In genomic region chr2:128233790-128234395, GRCh38 we compare ENCODE assay signal across 9 cellular contexts.
DNase-seq lines count a peak whose midpoint lies in the region; ATAC-seq and TF ChIP-seq lines count a peak whose summit lies in the region.
"Had no signal": no experiment of that assay in that cellular context is flagged by ENCODE, and none has a peak within 500 bp of the region (broad histone marks: within the 10 kb centered on the region; RNA-seq: fewer than 3 reads in every experiment).

No MANE protein-coding gene starts in this region.

- H3K9ac ChIP-seq in DND-41 (ENCODE audit: low read depth, low read length) = peak overlapping the region; percentile 57
- no peak overlapping the region for H3K9ac ChIP-seq in HUES48 (ENCODE audit: low read depth, low read length)
- no peak overlapping the region for H3K9ac ChIP-seq in neural cell (ENCODE audit: low read length)

- H3K4me3 ChIP-seq in DND-41 (ENCODE audit: low read depth in 1 of 2, low read length in 2 of 2) = peak overlapping the region in 1 of 2 experiments; percentile 61; a peak in 2 of 4 replicates
- H3K4me3 ChIP-seq in HUES48 (ENCODE audit: low read depth, low read length) = peak overlapping the region; percentile 86
- peak overlapping the region; percentile 89 for H3K4me3 ChIP-seq in neural cell (ENCODE audit: low read length)

- no peak for DNase-seq in DND-41
- no peak for DNase-seq in OCI-M2 (lab: John Stamatoyannopoulos, UW; ENCODE audit: unreplicated experiment)
- no peak for DNase-seq in AG08396 (ENCODE audit: low spot score)
- no peak for DNase-seq in RKO (ENCODE audit: low spot score)

- no peaks in the 10 kb centered on the region for H3F3A ChIP-seq in neural cell (ENCODE audit: insufficient read depth, low read length, poor library complexity, severe bottlenecking)

- H3K4me1 Mint-ChIP-seq in brain = peaks cover 17% of the 10 kb centered on the region

- no peaks in the 10 kb centered on the region for H3K36me3 ChIP-seq in DND-41 (ENCODE audit: insufficient read depth, low read length)
- H3K36me3 ChIP-seq in HUES48 (ENCODE audit: control insufficient read depth, insufficient read depth, low read length) = no peaks in the 10 kb centered on the region
- no peaks in the 10 kb centered on the region for H3K36me3 ChIP-seq in neural cell (ENCODE audit: insufficient read depth, low read length)
- H3K36me3 ChIP-seq: transverse colon had no signal

- no peaks in the 10 kb centered on the region for H4K20me1 ChIP-seq in DND-41 (ENCODE audit: insufficient read depth, low read length)
- H4K20me1 ChIP-seq in neural cell (ENCODE audit: insufficient read depth) = no peaks in the 10 kb centered on the region

- H3K4me1 ChIP-seq in DND-41 (ENCODE audit: insufficient read depth, low read length) (peaks cover 14% of the 10 kb centered on the region), HUES48 (ENCODE audit: control insufficient read depth, insufficient read depth, low read length) (peaks cover 3% of the 10 kb centered on the region; the same call in 1 of the 2 replicates)

- no peaks in the 10 kb centered on the region for H3K9me3 ChIP-seq in DND-41 (ENCODE audit: insufficient read depth, low read length, severe bottlenecking)
- no peaks in the 10 kb centered on the region for H3K9me3 ChIP-seq in HUES48 (ENCODE audit: control insufficient read depth, insufficient read depth, low read length)
- no peaks in the 10 kb centered on the region for H3K9me3 ChIP-seq in neural cell (ENCODE audit: low read length)
- H3K9me3 ChIP-seq: transverse colon had no signal

- H3K27me3 ChIP-seq in DND-41 (ENCODE audit: insufficient read depth, low read length, poor library complexity) (peaks cover 6% of the 10 kb centered on the region), HUES48 (ENCODE audit: control insufficient read depth, insufficient read depth, low read length) (peaks cover 19% of the 10 kb centered on the region), neural cell (ENCODE audit: insufficient read depth, low read depth, low read length) (no peaks in the 10 kb centered on the region)
- H3K27me3 ChIP-seq: transverse colon had no signal

- no peaks in the 10 kb centered on the region for H3K9me3 Mint-ChIP-seq in brain

- H2AFZ ChIP-seq in DND-41 (ENCODE audit: low read depth, low read length) (peak overlapping the region; percentile 69), neural cell (ENCODE audit: low read depth, low read length) (no peak overlapping the region)

- no peak for ATAC-seq in DND-41 (ENCODE audit: insufficient read depth, low read depth)
- ATAC-seq in HG02870 (IDR thresholded peaks at IDR 0.05; ENCODE audit: unreplicated experiment) = no peak

- H3K27ac ChIP-seq in DND-41 (ENCODE audit: low read length) (no peak overlapping the region), HUES48 (ENCODE audit: low read depth, low read length) (peak overlapping the region; percentile 12), neural cell (ENCODE audit: low read length) (no peak overlapping the region)

- peak overlapping the region; percentile 80 for H3K4me2 ChIP-seq in DND-41 (ENCODE audit: insufficient read depth, low read length)
- no peak overlapping the region for H3K4me2 ChIP-seq in neural cell (ENCODE audit: low read length)

- peaks cover 6% of the 10 kb centered on the region for H3K27me3 Mint-ChIP-seq in brain

- TF ChIP-seq RAD21 in neural cell (conservative IDR thresholded peaks at IDR 0.05) = no peak

- H3K27ac Mint-ChIP-seq in brain = peak overlapping the region in 3 of 5 experiments; percentile 38 to 71 (median 38)

- H3K79me2 ChIP-seq in DND-41 (ENCODE audit: insufficient read depth, low read length) (no peaks in the 10 kb centered on the region), neural cell (replicated peaks; ENCODE audit: insufficient read depth, low read length) (no peaks in the 10 kb centered on the region)

- TF ChIP-seq CTCF in DND-41 (IDR thresholded peaks at IDR 0.05; ENCODE audit: borderline replicate concordance, extremely low read depth, low read length, poor library complexity, severe bottlenecking) = no peak
- peak; percentile 26 to 35 for TF ChIP-seq CTCF in brain (conservative IDR thresholded peaks at IDR 0.05)
- no peak for TF ChIP-seq CTCF in neural cell (IDR thresholded peaks at IDR 0.05; ENCODE audit: poor library complexity, severe bottlenecking)

- no peaks in the 10 kb centered on the region for H3K9me2 ChIP-seq in neural cell (ENCODE audit: insufficient read depth, low read length)

- H3K4me3 Mint-ChIP-seq in brain = peak overlapping the region; percentile 81 to 86 (median 82)

- no peak for TF ChIP-seq EP300 in neural cell (conservative IDR thresholded peaks at IDR 0.05; ENCODE audit: poor library complexity, severe bottlenecking)

- H3K36me3 Mint-ChIP-seq in brain = no peaks in the 10 kb centered on the region

TF ChIP-seq in neural cell, 6 proteins besides CTCF, POLR2A, EP300 and RAD21:
- TF ChIP-seq SMC3 (conservative IDR thresholded peaks at IDR 0.05; ENCODE audit: poor library complexity) (peak; percentile 21), EZH2 (IDR thresholded peaks at IDR 0.05; ENCODE audit: borderline replicate concordance, insufficient read depth, low read length, poor library complexity, severe bottlenecking) (no peak), REST (IDR thresholded peaks at IDR 0.05; ENCODE audit: borderline replicate concordance) (no peak)
TF ChIP-seq in neural cell: peak in this region for 1.

Comparison
In these comparisons a context has a peak if more than half of its experiments do, and no peak if none do; other contexts are left out.
1. CTCF ChIP-seq: peak in brain (2 of 2); none in DND-41 (single experiment) and neural cell (single experiment).